8 cellular contexts compared by ENCODE assay signal in the genomic region with DNA sequence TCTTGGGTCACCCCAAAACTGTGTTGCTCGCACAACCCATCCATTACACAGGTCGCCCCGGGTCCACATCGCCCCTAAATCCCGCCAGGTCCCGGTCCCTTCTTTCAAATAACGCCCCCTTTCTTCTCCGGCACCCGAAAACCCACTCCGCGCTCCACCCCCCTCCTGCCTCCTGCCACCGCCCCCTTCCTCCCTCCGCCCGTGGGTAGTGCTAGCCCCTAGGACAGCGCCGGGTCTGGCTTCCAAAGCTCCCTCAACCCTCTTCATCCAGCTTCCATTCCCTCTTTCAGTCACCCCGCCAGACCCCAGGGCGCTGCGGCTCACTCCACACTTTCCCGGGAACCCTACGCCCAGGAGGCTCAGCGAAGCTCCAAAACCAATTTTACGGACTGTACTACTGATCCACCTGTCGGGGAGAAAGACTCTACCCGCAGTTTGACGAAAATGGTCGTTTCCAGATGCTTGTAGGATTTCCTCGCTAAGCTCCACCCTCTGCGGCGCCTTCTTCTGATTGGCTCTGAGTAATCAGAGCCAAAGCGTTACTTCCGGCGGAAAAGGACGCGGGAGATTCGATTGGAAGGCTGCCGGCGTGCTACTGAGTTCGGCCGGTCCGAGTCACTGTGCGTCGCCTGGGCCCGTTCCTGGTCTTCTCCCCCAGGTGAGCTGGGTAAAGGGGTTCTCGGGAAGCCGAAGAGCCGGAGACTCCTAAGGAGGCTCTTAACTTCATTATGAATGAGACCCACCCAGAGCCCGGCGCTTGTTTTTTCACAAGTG. TPM values are rescaled to one million over a fixed set of nuclear protein-coding genes. Genes with fewer than 3 reads are reported as not detected.
A peak's percentile ranks its signal among the peaks of the same experiment; 100 is the strongest.
DNase-seq lines count a peak whose midpoint lies in the region; ATAC-seq and TF ChIP-seq lines count a peak whose summit lies in the region.

A gene with protein sequence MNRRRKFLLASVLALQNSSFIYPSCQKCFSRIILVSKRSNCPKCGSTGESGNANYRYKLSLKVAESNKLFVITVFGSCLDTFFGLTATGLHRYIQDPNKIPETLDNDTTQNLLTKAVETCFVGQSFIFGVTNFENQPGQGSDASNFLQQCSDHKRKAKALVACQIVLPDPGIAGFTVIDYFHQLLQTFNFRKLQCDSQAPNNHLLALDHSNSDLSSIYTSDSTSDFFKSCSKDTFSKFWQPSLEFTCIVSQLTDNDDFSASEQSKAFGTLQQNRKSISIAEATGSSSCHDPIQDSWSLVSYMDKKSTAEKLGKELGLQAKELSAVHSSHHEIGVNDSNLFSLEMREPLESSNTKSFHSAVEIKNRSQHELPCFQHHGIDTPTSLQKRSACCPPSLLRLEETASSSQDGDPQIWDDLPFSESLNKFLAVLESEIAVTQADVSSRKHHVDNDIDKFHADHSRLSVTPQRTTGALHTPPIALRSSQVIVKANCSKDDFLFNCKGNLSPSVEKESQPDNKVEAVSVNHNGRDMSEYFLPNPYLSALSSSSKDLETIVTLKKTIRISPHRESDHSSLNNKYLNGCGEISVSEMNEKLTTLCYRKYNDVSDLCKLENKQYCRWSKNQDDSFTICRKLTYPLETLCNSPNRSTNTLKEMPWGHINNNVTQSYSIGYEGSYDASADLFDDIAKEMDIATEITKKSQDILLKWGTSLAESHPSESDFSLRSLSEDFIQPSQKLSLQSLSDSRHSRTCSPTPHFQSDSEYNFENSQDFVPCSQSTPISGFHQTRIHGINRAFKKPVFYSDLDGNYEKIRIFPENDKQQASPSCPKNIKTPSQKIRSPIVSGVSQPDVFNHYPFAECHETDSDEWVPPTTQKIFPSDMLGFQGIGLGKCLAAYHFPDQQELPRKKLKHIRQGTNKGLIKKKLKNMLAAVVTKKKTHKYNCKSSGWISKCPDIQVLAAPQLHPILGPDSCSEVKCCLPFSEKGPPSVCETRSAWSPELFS (plus strand): TSS at position 572 of the 774 bp plus-strand sequence. CDS start 13,003 bp downstream, outside the sequence.

- intact Hi-C loops in left colon (cut with DNase I, micrococcal nuclease): loop anchor here in 1 of 2 donors (10.0 kb wide), 3 partner anchors 173 to 353 kb away; a partner anchor contains a TSS

- H3K4me3 ChIP-seq in BE2C (ENCODE audit: low read depth, low read length): peak within 1 kb of the TSS; percentile 79

- no peaks in the 10 kb centered on the region for H3K9me3 Mint-ChIP-seq in activated CD4-positive, alpha-beta T cell treated with anti-CD3 and anti-CD28 coated beads, Interleukin-2, amount 10 ng/mL, durations not matched to agents 7 days and 5 days

- POLR2A ChIA-PET in activated CD4-positive, alpha-beta T cell treated with anti-CD3 and anti-CD28 coated beads, Interleukin-2, amount 10 ng/mL, durations not matched to agents 7 days and 5 days (lab: Charles Lee): interaction anchor here (0.7 to 1.1 kb wide), 2 partner anchors 256 to 400 kb away, joined by 3 to 5 read pairs; a partner anchor contains a TSS

- H3K9me3 ChIP-seq in BE2C: no peaks in the 10 kb centered on the region

- DNase-seq in BE2C: peak; percentile 97
- DNase-seq in NCI-H69 (lab: John Stamatoyannopoulos, UW): peak; percentile 100
- peak; percentile 98 for DNase-seq in activated CD4-positive, alpha-beta T cell treated with anti-CD3 and anti-CD28 coated beads, Interleukin-2, amount 10 ng/mL, durations not matched to agents 7 days and 5 days
- DNase-seq in cortex of kidney (lab: John Stamatoyannopoulos, UW): peak; percentile 24
- DNase-seq in left colon: peak; percentile 97 to 98
- peak; percentile 94 for DNase-seq in stimulated activated CD4-positive, alpha-beta T cell treated with anti-CD3 and anti-CD28 coated beads, Interleukin-1b, Interleukin-23, amount 100 ng/mL, for 48 hours

- ATAC-seq in GM19324 (IDR thresholded peaks at IDR 0.05; ENCODE audit: low FRiP score, unreplicated experiment) (peak; percentile 78), HG03469 (IDR thresholded peaks at IDR 0.05; ENCODE audit: unreplicated experiment) (peak; percentile 62), left colon (peak; percentile 84)

- H3K36me3 ChIP-seq in BE2C: no peaks in the 10 kb centered on the region

- no peaks in the 10 kb centered on the region for H3K27me3 Mint-ChIP-seq in activated CD4-positive, alpha-beta T cell treated with anti-CD3 and anti-CD28 coated beads, Interleukin-2, amount 10 ng/mL, durations not matched to agents 7 days and 5 days

- CTCF ChIA-PET in activated CD4-positive, alpha-beta T cell treated with anti-CD3 and anti-CD28 coated beads, Interleukin-2, amount 10 ng/mL, durations not matched to agents 7 days and 5 days (lab: Charles Lee): interaction anchor here (0.8 to 2.7 kb wide), 6 partner anchors 9 to 349 kb away, joined by 3 to 9 read pairs (median 6); no protein-coding TSS in a partner anchor

- H3K4me1 Mint-ChIP-seq in activated CD4-positive, alpha-beta T cell treated with anti-CD3 and anti-CD28 coated beads, Interleukin-2, amount 10 ng/mL, durations not matched to agents 7 days and 5 days: peaks cover 49% of the 10 kb centered on the region

- H3K27ac Mint-ChIP-seq in activated CD4-positive, alpha-beta T cell treated with anti-CD3 and anti-CD28 coated beads, Interleukin-2, amount 10 ng/mL, durations not matched to agents 7 days and 5 days: peak within 1 kb of the TSS; percentile 98

- H3K36me3 Mint-ChIP-seq in activated CD4-positive, alpha-beta T cell treated with anti-CD3 and anti-CD28 coated beads, Interleukin-2, amount 10 ng/mL, durations not matched to agents 7 days and 5 days (ENCODE audit: low read depth): peaks cover 2% of the 10 kb centered on the region

- H3K4me3 Mint-ChIP-seq in activated CD4-positive, alpha-beta T cell treated with anti-CD3 and anti-CD28 coated beads, Interleukin-2, amount 10 ng/mL, durations not matched to agents 7 days and 5 days: peak within 1 kb of the TSS; percentile 96

- H3K27me3 ChIP-seq in BE2C: no peaks in the 10 kb centered on the region

- H3K4me1 ChIP-seq in BE2C: no peaks in the 10 kb centered on the region

- no peak for TF ChIP-seq CTCF in BE2C (IDR thresholded peaks at IDR 0.05; ENCODE audit: low read depth, low read length)

RNA-seq across cellular contexts. Expression of the gene that starts here (rescaled TPM):
- polyA plus RNA-seq in BE2C (2012; ENCODE audit: insufficient read depth, insufficient read length, low read depth): 13.2 TPM
- 10 to 100 TPM; 14.7 to 14.8 TPM for total RNA-seq in activated CD4-positive, alpha-beta T cell treated with anti-CD3 and anti-CD28 coated beads, Interleukin-2, amount 10 ng/mL, durations not matched to agents 7 days and 5 days
- 1 to 10 TPM in 1 of 2 donors, under 1 TPM in 1; 0.84 to 2.5 TPM for total RNA-seq in left colon

Comparison
In these comparisons a context has a peak if more than half of its experiments do, and no peak if none do; other contexts are left out.
1. Peak in every context shown above with its lines: DNase-seq, ATAC-seq and H3K4me3 ChIP-seq.
2. RNA of the gene that starts here (total RNA-seq): 14.7 to 14.8 TPM in activated CD4-positive, alpha-beta T cell treated with anti-CD3 and anti-CD28 coated beads, Interleukin-2, amount 10 ng/mL, durations not matched to agents 7 days and 5 days; 0.84 to 2.5 TPM in left colon; every median in the first group is over 4 times any median in the second.
3. DNase-seq: peak in every context shown above with its lines; median percentile 100 in NCI-H69; 98 in activated CD4-positive, alpha-beta T cell treated with anti-CD3 and anti-CD28 coated beads, Interleukin-2, amount 10 ng/mL, durations not matched to agents 7 days and 5 days; 98 in left colon; 97 in BE2C; 94 in stimulated activated CD4-positive, alpha-beta T cell treated with anti-CD3 and anti-CD28 coated beads, Interleukin-1b, Interleukin-23, amount 100 ng/mL, for 48 hours; 24 in cortex of kidney.